ENCODE assay signal across 19 cellular contexts in the genomic region with DNA sequence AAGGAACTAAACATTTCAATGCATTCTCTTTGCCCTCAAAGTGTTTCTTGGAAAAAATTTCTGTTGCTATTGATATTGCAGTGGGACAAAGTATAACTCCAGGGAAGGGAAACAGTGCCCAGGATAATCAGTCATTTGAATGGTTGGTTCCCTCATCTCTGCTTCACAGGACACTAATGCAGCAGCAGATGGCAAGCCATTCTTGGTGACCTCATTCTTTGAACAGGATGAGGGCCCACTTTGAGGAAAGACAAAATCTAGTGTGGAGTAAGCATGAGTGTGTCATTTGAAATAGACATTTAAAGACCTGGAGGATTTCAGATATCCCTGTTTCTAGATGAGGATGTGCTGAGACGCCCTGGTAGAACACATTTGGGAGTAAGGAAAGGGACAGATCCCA. TPM values are rescaled to one million over a fixed set of nuclear protein-coding genes. Genes with fewer than 3 reads are reported as not detected.
"Had no signal": no experiment of that assay in that cellular context is flagged by ENCODE, and none has a peak within 500 bp of the region (broad histone marks: within the 10 kb centered on the region; RNA-seq: fewer than 3 reads in every experiment).

No MANE protein-coding gene starts in this region.

- H3K36me3 ChIP-seq: gastrocnemius medialis, neural progenitor cell, spleen, thoracic aorta, upper lobe of left lung had no signal

- ATAC-seq: activated CD8-positive, alpha-beta memory T cell treated with anti-CD3 and anti-CD28 coated beads, Interleukin-2, amount 10 ng/mL, durations not matched to agents 7 days and 5 days; activated T-helper 17 cell treated with anti-CD3 and anti-CD28 coated beads, Interleukin-2, amount 50 U/mL, for 72 hours; gastrocnemius medialis; mucosa of descending colon; naive thymus-derived CD4-positive, alpha-beta T cell; stimulated activated memory B cell treated with anti-CD40 and anti-IgM and Interleukin-4, amounts not matched to agents 10 μg/mL and 1 μg/mL and 100 μg/mL, for 72 hours had no signal

- H3K27me3 ChIP-seq: gastrocnemius medialis, neural progenitor cell, spleen, upper lobe of left lung had no signal

- H3K9me3 ChIP-seq: gastrocnemius medialis, mucosa of descending colon, spleen, thoracic aorta, upper lobe of left lung had no signal

- H3K4me3 ChIP-seq: gastrocnemius medialis, mucosa of descending colon, neural progenitor cell, spleen, thoracic aorta, upper lobe of left lung had no signal

- H3K27ac ChIP-seq: gastrocnemius medialis, neural progenitor cell, spleen, thoracic aorta, upper lobe of left lung had no signal

- DNase-seq: activated CD4-positive, alpha-beta memory T cell treated with anti-CD3 and anti-CD28 coated beads, Interleukin-2, amount 10 ng/mL, durations not matched to agents 7 days and 5 days; activated CD4-positive, alpha-beta T cell treated with anti-CD3 and anti-CD28 coated beads for 48 hours; activated CD4-positive, CD25-positive, alpha-beta regulatory T cell; activated CD8-positive, alpha-beta memory T cell treated with anti-CD3 and anti-CD28 coated beads, Interleukin-2, amount 10 ng/mL, durations not matched to agents 7 days and 5 days; activated naive CD4-positive, alpha-beta T cell; activated T-cell treated with anti-CD3 and anti-CD28 coated beads, Interleukin-2, amount 50 U/mL, for 1 hour; anterior cingulate cortex; cortex of kidney; gastrocnemius medialis; mesenchymal stem cell; mucosa of descending colon; naive thymus-derived CD4-positive, alpha-beta T cell; spleen; stimulated activated CD4-positive, alpha-beta T cell treated with anti-CD3 and anti-CD28 coated beads, Interleukin-4, amount 100 ng/mL, for 4 hours; upper lobe of left lung had no signal

- H3K9ac ChIP-seq: neural progenitor cell had no signal

- H3K4me1 ChIP-seq: gastrocnemius medialis, neural progenitor cell, spleen, upper lobe of left lung had no signal

RNA-seq across cellular contexts. Expression of a gene that starts 32.3 kb away (rescaled TPM):
- total RNA-seq: activated CD4-positive, alpha-beta memory T cell treated with anti-CD3 and anti-CD28 coated beads, Interleukin-2, amount 10 ng/mL, durations not matched to agents 7 days and 5 days; activated CD8-positive, alpha-beta memory T cell treated with anti-CD3 and anti-CD28 coated beads, Interleukin-2, amount 10 ng/mL, durations not matched to agents 7 days and 5 days had no signal
